17 cellular contexts compared by ENCODE assay signal in the genomic region with DNA sequence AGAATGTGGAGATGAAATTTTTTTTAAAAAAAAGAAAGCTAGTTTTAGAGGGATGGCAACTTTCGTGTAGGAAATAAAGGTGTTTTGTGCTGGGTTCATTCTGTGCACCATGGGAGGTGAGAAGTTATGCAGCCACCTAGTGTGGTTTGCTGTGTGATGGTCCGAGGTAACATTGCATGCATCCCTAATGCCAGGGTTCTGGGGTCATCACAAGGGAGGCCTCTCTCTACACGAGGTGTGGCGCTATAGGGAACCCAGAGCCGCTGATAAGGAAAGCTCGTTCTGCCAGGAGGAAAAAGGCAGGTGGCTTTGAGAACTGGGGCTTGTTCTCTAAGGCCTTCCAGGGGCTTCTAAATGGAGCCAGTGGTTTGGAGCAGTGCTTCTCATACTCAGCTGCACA.
"Had no signal": no experiment of that assay in that cellular context is flagged by ENCODE, and none has a peak within 500 bp of the region (broad histone marks: within the 10 kb centered on the region; RNA-seq: fewer than 3 reads in every experiment).

No MANE protein-coding gene starts in this region.

- H3K27ac Mint-ChIP-seq: dendritic cell treated with granulocyte-macrophage colony-stimulating factor and Interleukin-4, amounts not matched to agents 40 ng/mL and 50 ng/mL, for 4 days; nephron progenitor cell had no signal

- DNase-seq: erythroblast; foreskin keratinocyte; mammary epithelial cell; naive thymus-derived CD4-positive, alpha-beta T cell; nephron progenitor cell; posterior cingulate gyrus; spleen; stimulated activated CD4-positive, alpha-beta T cell treated with anti-CD3 and anti-CD28 coated beads, Interleukin-15, amount 100 ng/mL, for 24 hours; stimulated activated CD4-positive, alpha-beta T cell treated with anti-CD3 and anti-CD28 coated beads, Interleukin-1b, Interleukin-23, amount 100 ng/mL, for 48 hours; stimulated activated CD4-positive, alpha-beta T cell treated with anti-CD3 and anti-CD28 coated beads, Interleukin-4, amount 100 ng/mL, for 24 hours; stimulated activated naive B cell treated with anti-CD40 and anti-IgM and Interleukin-4, amounts not matched to agents 10 μg/mL and 1 μg/mL and 100 μg/mL, for 72 hours; stimulated activated naive CD8-positive, alpha-beta T cell treated with anti-CD3 and anti-CD28 coated beads, Interleukin-15, amount 100 ng/mL, for 72 hours; trophoblast cell had no signal

- H3K27me3 ChIP-seq: foreskin keratinocyte, hepatocyte, neutrophil, spleen had no signal

- H3K27me3 Mint-ChIP-seq: dendritic cell treated with granulocyte-macrophage colony-stimulating factor and Interleukin-4, amounts not matched to agents 40 ng/mL and 50 ng/mL, for 4 days; naive thymus-derived CD4-positive, alpha-beta T cell; stimulated activated naive B cell treated with anti-CD40 and anti-IgM and Interleukin-4, amounts not matched to agents 10 μg/mL and 1 μg/mL and 100 μg/mL, for 72 hours; stimulated activated naive CD8-positive, alpha-beta T cell treated with anti-CD3 and anti-CD28 coated beads, Interleukin-15, amount 100 ng/mL, for 72 hours had no signal

- H3K4me1 Mint-ChIP-seq: nephron progenitor cell; stimulated activated naive CD8-positive, alpha-beta T cell treated with anti-CD3 and anti-CD28 coated beads, Interleukin-15, amount 100 ng/mL, for 72 hours had no signal

- H3K27ac ChIP-seq: foreskin keratinocyte, hepatocyte, neutrophil, spleen had no signal

- ATAC-seq: foreskin keratinocyte; naive thymus-derived CD4-positive, alpha-beta T cell; sciatic nerve; stimulated activated naive B cell treated with anti-CD40 and anti-IgM and Interleukin-4, amounts not matched to agents 10 μg/mL and 1 μg/mL and 100 μg/mL, for 72 hours; stimulated activated naive CD8-positive, alpha-beta T cell treated with anti-CD3 and anti-CD28 coated beads, Interleukin-15, amount 100 ng/mL, for 72 hours had no signal

- H3K4me3 ChIP-seq: hepatocyte, spleen had no signal

- H3K9me3 Mint-ChIP-seq: dendritic cell treated with granulocyte-macrophage colony-stimulating factor and Interleukin-4, amounts not matched to agents 40 ng/mL and 50 ng/mL, for 4 days; naive thymus-derived CD4-positive, alpha-beta T cell; nephron progenitor cell; stimulated activated naive B cell treated with anti-CD40 and anti-IgM and Interleukin-4, amounts not matched to agents 10 μg/mL and 1 μg/mL and 100 μg/mL, for 72 hours; stimulated activated naive CD8-positive, alpha-beta T cell treated with anti-CD3 and anti-CD28 coated beads, Interleukin-15, amount 100 ng/mL, for 72 hours had no signal

- H3K4me3 Mint-ChIP-seq: dendritic cell treated with granulocyte-macrophage colony-stimulating factor and Interleukin-4, amounts not matched to agents 40 ng/mL and 50 ng/mL, for 4 days; naive thymus-derived CD4-positive, alpha-beta T cell; nephron progenitor cell; stimulated activated naive B cell treated with anti-CD40 and anti-IgM and Interleukin-4, amounts not matched to agents 10 μg/mL and 1 μg/mL and 100 μg/mL, for 72 hours; stimulated activated naive CD8-positive, alpha-beta T cell treated with anti-CD3 and anti-CD28 coated beads, Interleukin-15, amount 100 ng/mL, for 72 hours had no signal
